ENCODE assay signal across 23 cellular contexts in genomic region chrX:72129661-72130060, GRCh38.
"Had no signal": no experiment of that assay in that cellular context is flagged by ENCODE, and none has a peak within 500 bp of the region (broad histone marks: within the 10 kb centered on the region; RNA-seq: fewer than 3 reads in every experiment).

No MANE protein-coding gene starts in this region.

- H3K4me3 ChIP-seq: adrenal gland, breast epithelium had no signal

- H3K27ac ChIP-seq: adrenal gland, breast epithelium had no signal

- ATAC-seq: activated CD8-positive, alpha-beta memory T cell treated with anti-CD3 and anti-CD28 coated beads, Interleukin-2, amount 10 ng/mL, durations not matched to agents 7 days and 5 days; activated T-helper 17 cell treated with anti-CD3 and anti-CD28 coated beads, Interleukin-2, amount 50 U/mL, for 72 hours had no signal

- H3K9me3 Mint-ChIP-seq: activated CD4-positive, alpha-beta T cell treated with anti-CD3 and anti-CD28 coated beads, Interleukin-2, amount 10 ng/mL, durations not matched to agents 24 days and 14 days; activated naive CD4-positive, alpha-beta T cell treated with anti-CD3 and anti-CD28 coated beads for 36 hours; activated naive CD8-positive, alpha-beta T cell treated with anti-CD3 and anti-CD28 coated beads, Interleukin-2, amount 10 ng/mL, durations not matched to agents 7 days and 5 days; activated T-helper 17 cell treated with anti-CD3 and anti-CD28 coated beads, Interleukin-2, amount 50 U/mL, for 72 hours; T-helper 1 cell treated with Interleukin-12 subunit alpha and Interleukin-12 subunit beta and Interleukin-4 antibody, amounts not matched to agents 30 μg/mL and 1 μg/mL, for 36 hours; WTC11 had no signal

- DNase-seq: activated CD4-positive, alpha-beta T cell treated with anti-CD3 and anti-CD28 coated beads for 1 hour; activated CD4-positive, alpha-beta T cell treated with anti-CD3 and anti-CD28 coated beads, Interleukin-2, amount 10 ng/mL, durations not matched to agents 24 days and 14 days; activated CD4-positive, alpha-beta T cell treated with anti-CD3 and anti-CD28 coated beads, Interleukin-2, amount 50 U/mL, for 48 hours; activated CD8-positive, alpha-beta memory T cell treated with anti-CD3 and anti-CD28 coated beads, Interleukin-2, amount 10 ng/mL, durations not matched to agents 7 days and 5 days; activated gamma-delta T cell; activated naive CD4-positive, alpha-beta T cell treated with anti-CD3 and anti-CD28 coated beads for 36 hours; activated naive CD8-positive, alpha-beta T cell treated with anti-CD3 and anti-CD28 coated beads, Interleukin-2, amount 10 ng/mL, durations not matched to agents 7 days and 5 days; activated T-cell treated with anti-CD3 and anti-CD28 coated beads, Interleukin-2, amount 50 U/mL, for 48 hours; adrenal gland; anterior cingulate cortex; Karpas-422; MM.1S; NCI-H1105; NCI-H1436; NCI-H1694 treated with DMSO at 0.1 percent for 48 hours; NCI-H2029 treated with DMSO at 0.1 percent for 48 hours; NCI-H446; SHP77 treated with DMSO at 0.1 percent for 48 hours; T-helper 9 cell had no signal

- H3K4me1 ChIP-seq: adrenal gland, breast epithelium had no signal

- H3K36me3 Mint-ChIP-seq: activated CD8-positive, alpha-beta memory T cell treated with anti-CD3 and anti-CD28 coated beads, Interleukin-2, amount 10 ng/mL, durations not matched to agents 7 days and 5 days; activated naive CD8-positive, alpha-beta T cell treated with anti-CD3 and anti-CD28 coated beads, Interleukin-2, amount 10 ng/mL, durations not matched to agents 7 days and 5 days had no signal

- H3K4me3 Mint-ChIP-seq: activated CD8-positive, alpha-beta memory T cell treated with anti-CD3 and anti-CD28 coated beads, Interleukin-2, amount 10 ng/mL, durations not matched to agents 7 days and 5 days; activated naive CD4-positive, alpha-beta T cell treated with anti-CD3 and anti-CD28 coated beads for 36 hours; activated naive CD8-positive, alpha-beta T cell treated with anti-CD3 and anti-CD28 coated beads, Interleukin-2, amount 10 ng/mL, durations not matched to agents 7 days and 5 days; T-helper 1 cell treated with Interleukin-12 subunit alpha and Interleukin-12 subunit beta and Interleukin-4 antibody, amounts not matched to agents 30 μg/mL and 1 μg/mL, for 36 hours had no signal

- H3K36me3 ChIP-seq: adrenal gland, breast epithelium had no signal

- H3K27ac Mint-ChIP-seq: activated CD4-positive, alpha-beta T cell treated with anti-CD3 and anti-CD28 coated beads, Interleukin-2, amount 10 ng/mL, durations not matched to agents 24 days and 14 days; activated CD8-positive, alpha-beta memory T cell treated with anti-CD3 and anti-CD28 coated beads, Interleukin-2, amount 10 ng/mL, durations not matched to agents 7 days and 5 days; activated naive CD4-positive, alpha-beta T cell treated with anti-CD3 and anti-CD28 coated beads for 36 hours; activated naive CD8-positive, alpha-beta T cell treated with anti-CD3 and anti-CD28 coated beads, Interleukin-2, amount 10 ng/mL, durations not matched to agents 7 days and 5 days; activated T-helper 17 cell treated with anti-CD3 and anti-CD28 coated beads, Interleukin-2, amount 50 U/mL, for 72 hours; T-helper 1 cell treated with Interleukin-12 subunit alpha and Interleukin-12 subunit beta and Interleukin-4 antibody, amounts not matched to agents 30 μg/mL and 1 μg/mL, for 36 hours; WTC11 had no signal

- H3K9me3 ChIP-seq: adrenal gland, breast epithelium had no signal
